In the genomic region with DNA sequence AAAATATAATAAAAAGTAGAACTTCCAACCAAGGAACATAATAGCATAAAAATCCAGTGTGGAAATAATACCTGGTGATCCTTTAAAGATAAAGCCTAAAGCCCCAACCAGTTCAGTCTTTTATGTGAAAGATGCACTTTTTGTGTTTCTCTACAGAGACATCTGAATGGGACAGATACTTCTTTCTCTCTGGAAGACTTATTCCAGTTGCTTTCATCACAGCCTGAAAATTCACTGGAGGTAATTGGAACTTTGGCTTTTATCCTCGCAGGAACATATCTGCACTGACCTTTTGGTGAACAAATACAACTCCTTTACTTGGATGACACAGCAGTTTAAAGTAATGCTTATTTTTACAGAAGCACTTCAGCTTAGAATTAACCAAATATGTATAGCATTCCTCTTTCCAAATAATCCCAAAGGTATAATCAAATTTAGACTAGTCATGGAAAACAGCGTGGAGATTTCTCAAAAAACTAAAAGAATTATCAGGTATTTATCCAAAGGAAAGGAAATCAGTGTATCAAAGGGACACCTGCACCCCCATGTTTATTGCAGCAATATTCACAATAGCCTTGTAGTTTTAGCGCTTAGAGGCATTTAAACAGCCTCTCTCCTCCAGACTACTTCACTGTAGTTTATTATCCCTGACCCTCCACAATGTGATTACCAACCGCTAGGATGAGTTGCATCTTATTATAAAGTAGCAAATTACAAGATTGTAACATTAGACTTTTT, we compare ENCODE assay signal across 1 cellular context.
TF ChIP-seq lines count a peak whose summit lies in the region.

No MANE protein-coding gene starts in this region.

TF ChIP-seq in endothelial cell of umbilical vein, 7 proteins besides CTCF, POLR2A, EP300 and RAD21:
- TF ChIP-seq POLR2AphosphoS5 (IDR thresholded peaks at IDR 0.05; ENCODE audit: insufficient read depth, low read depth, low read length) = peak; percentile 7
- TF ChIP-seq MAX (IDR thresholded peaks at IDR 0.05; ENCODE audit: insufficient read depth, insufficient read length) = no peak
